Comparison of ENCODE assay signal across 23 cellular contexts in the genomic region with DNA sequence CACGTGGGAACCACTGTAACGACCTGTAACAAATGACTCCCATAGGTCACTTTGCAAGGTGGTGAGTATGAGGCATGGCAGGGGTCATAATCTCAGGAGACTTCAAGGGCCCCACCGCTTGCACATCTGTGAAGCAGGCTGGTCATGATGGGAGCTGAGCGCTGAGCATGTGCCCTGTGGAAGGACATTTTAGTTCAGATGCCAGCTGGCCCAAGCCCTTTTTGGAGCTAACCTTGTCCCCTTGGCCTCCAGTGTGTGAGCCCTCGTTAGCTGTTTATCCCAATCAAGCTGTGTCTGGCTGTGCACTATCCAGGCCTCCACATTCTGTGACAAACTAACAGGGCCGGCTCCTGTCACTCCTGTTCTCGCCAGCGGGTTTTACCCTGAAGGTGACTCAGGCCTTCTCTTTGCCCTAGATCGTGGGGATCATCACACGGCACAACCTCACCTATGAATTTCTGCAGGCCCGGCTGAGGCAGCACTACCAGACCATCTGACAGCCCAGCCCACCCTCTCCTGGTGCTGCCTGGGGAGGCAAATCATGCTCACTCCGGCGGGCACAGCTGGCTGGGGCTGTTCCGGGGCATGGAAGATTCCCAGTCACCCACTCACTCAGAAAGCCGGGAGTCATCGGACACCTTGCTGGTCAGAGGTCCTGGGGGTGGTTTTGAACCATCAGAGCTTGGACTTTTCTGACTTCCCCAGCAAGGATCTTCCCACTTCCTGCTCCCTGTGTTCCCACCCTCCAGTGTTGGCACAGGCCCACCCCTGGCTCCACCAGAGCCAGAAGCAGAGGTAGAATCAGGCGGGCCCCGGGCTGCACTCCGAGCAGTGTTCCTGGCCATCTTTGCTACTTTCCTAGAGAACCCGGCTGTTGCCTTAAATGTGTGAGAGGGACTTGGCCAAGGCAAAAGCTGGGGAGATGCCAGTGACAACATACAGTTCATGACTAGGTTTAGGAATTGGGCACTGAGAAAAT. TPM values are rescaled to one million over a fixed set of nuclear protein-coding genes. Genes with fewer than 3 reads are reported as not detected.
DNase-seq lines count a peak whose midpoint lies in the region; ATAC-seq and TF ChIP-seq lines count a peak whose summit lies in the region.
"Had no signal": no experiment of that assay in that cellular context is flagged by ENCODE, and none has a peak within 500 bp of the region (broad histone marks: within the 10 kb centered on the region; RNA-seq: fewer than 3 reads in every experiment).

No MANE protein-coding gene starts in this region.

- intact Hi-C loops in upper lobe of right lung (cut with DNase I) = loop anchor here (5.0 kb wide), 1 partner anchor 52 kb away; no protein-coding TSS in a partner anchor

- peaks cover 44 to 52% (median 48%) of the 10 kb centered on the region in 10 experiments for H3K4me1 ChIP-seq in BLaER1 treated with 17β-estradiol and CSF1 and Interleukin-3, amounts not matched to agents 10 nM and 100 nM
- peaks cover 28% of the 10 kb centered on the region for H3K4me1 ChIP-seq in Karpas-422 (ENCODE audit: low read length)
- H3K4me1 ChIP-seq in right atrium auricular region = peaks cover 0 to 44% of the 10 kb centered on the region in 2 donors
- H3K4me1 ChIP-seq in neuronal stem cell (ENCODE audit: control insufficient read depth in 2 of 2, insufficient read depth in 1 of 2, low read depth in 1 of 2, low read length in 2 of 2) = no peaks in the 10 kb centered on the region
- no peaks in the 10 kb centered on the region for H3K4me1 ChIP-seq in upper lobe of right lung
- H3K4me1 ChIP-seq: SJSA1 had no signal

- H3K4me2 ChIP-seq in BLaER1 treated with 17β-estradiol and CSF1 and Interleukin-3, amounts not matched to agents 10 nM and 100 nM = peak overlapping the region; percentile 4 to 87 (median 81); a peak in 17 of 22 replicates
- H3K4me2 ChIP-seq in Karpas-422 (ENCODE audit: low read depth, low read length, poor library complexity, severe bottlenecking) (no peak overlapping the region), neuronal stem cell (ENCODE audit: insufficient read depth, low read length, poor library complexity, severe bottlenecking) (peak overlapping the region; percentile 12)

- peak overlapping the region in 2 of 11 experiments; percentile 8 to 44; a peak in 2 of 22 replicates for H3K27ac ChIP-seq in BLaER1 treated with 17β-estradiol and CSF1 and Interleukin-3, amounts not matched to agents 10 nM and 100 nM
- H3K27ac ChIP-seq in Karpas-422 (ENCODE audit: low read length) = peak overlapping the region; percentile 77; the same call in 1 of the 2 replicates
- peak overlapping the region; percentile 85 to 92 for H3K27ac ChIP-seq in right atrium auricular region
- no peak overlapping the region for H3K27ac ChIP-seq in neuronal stem cell (replicated peaks; ENCODE audit: low read length)
- no peak overlapping the region for H3K27ac ChIP-seq in upper lobe of right lung
- H3K27ac ChIP-seq: SJSA1 had no signal

- no peaks in the 10 kb centered on the region for H3K79me2 ChIP-seq in Karpas-422 (ENCODE audit: low read length)

- H2AFZ ChIP-seq in Karpas-422 (ENCODE audit: low read length) (no peak overlapping the region), neuronal stem cell (ENCODE audit: low read length) (no peak overlapping the region)

- H2AK5ac ChIP-seq in neuronal stem cell (ENCODE audit: low read depth, low read length) = no peak overlapping the region

- H3K4me3 ChIP-seq in BLaER1 treated with 17β-estradiol and CSF1 and Interleukin-3, amounts not matched to agents 10 nM and 100 nM = no peak overlapping the region
- no peak overlapping the region for H3K4me3 ChIP-seq in Karpas-422 (ENCODE audit: low read length)
- no peak overlapping the region for H3K4me3 ChIP-seq in right atrium auricular region
- H3K4me3 ChIP-seq in neuronal stem cell (ENCODE audit: low read length in 2 of 2) = no peak overlapping the region
- H3K4me3 ChIP-seq in upper lobe of right lung = no peak overlapping the region
- H3K4me3 ChIP-seq: SJSA1 had no signal

- WGBS in neuronal stem cell (ENCODE audit: extremely low coverage in 2 of 2, insufficient read length in 2 of 2, insufficient replicate concordance in 1 of 2), 2 donors = no CpG with 5 or more reads among the region's 20 CpGs

- H2BK12ac ChIP-seq in neuronal stem cell (ENCODE audit: low read length) = no peak overlapping the region

- TF ChIP-seq CTCF in right atrium auricular region (IDR thresholded peaks at IDR 0.05) = no peak
- TF ChIP-seq CTCF in upper lobe of right lung (IDR thresholded peaks at IDR 0.05) = no peak

- H3K79me1 ChIP-seq in neuronal stem cell (ENCODE audit: low read depth, low read length) = peaks cover 2% of the 10 kb centered on the region

- peaks cover 69 to 98% (median 85%) of the 10 kb centered on the region in 11 experiments for H3K36me3 ChIP-seq in BLaER1 treated with 17β-estradiol and CSF1 and Interleukin-3, amounts not matched to agents 10 nM and 100 nM
- H3K36me3 ChIP-seq in Karpas-422 (ENCODE audit: insufficient read depth, low read length) = peaks cover 38% of the 10 kb centered on the region; the same call in 1 of the 2 replicates
- peaks cover 72% of the 10 kb centered on the region for H3K36me3 ChIP-seq in right atrium auricular region
- peaks cover 78 to 97% of the 10 kb centered on the region in 2 donors for H3K36me3 ChIP-seq in neuronal stem cell (replicated peaks in 1 of 2; ENCODE audit: control insufficient read depth in 2 of 2, insufficient read depth in 2 of 2, low read length in 2 of 2)
- peaks cover 95% of the 10 kb centered on the region for H3K36me3 ChIP-seq in upper lobe of right lung

- no peak overlapping the region for H3K23ac ChIP-seq in neuronal stem cell (ENCODE audit: low read depth, low read length, poor library complexity)

- H3K9me2 ChIP-seq in Karpas-422 (replicated peaks; ENCODE audit: insufficient read depth, low read length) = no peaks in the 10 kb centered on the region

- H2BK15ac ChIP-seq in neuronal stem cell (ENCODE audit: low read length) = no peak overlapping the region

- H4K91ac ChIP-seq in neuronal stem cell (ENCODE audit: low read depth, low read length, poor library complexity) = no peak overlapping the region

- no peak overlapping the region for H3K4ac ChIP-seq in neuronal stem cell (ENCODE audit: low read length)

- H3K27me3 ChIP-seq in BLaER1 treated with 17β-estradiol and CSF1 and Interleukin-3, amounts not matched to agents 10 nM and 100 nM = no peaks in the 10 kb centered on the region
- H3K27me3 ChIP-seq in Karpas-422 (ENCODE audit: low read length) = no peaks in the 10 kb centered on the region
- H3K27me3 ChIP-seq in right atrium auricular region = no peaks in the 10 kb centered on the region
- H3K27me3 ChIP-seq in neuronal stem cell (ENCODE audit: control insufficient read depth in 3 of 3, insufficient read depth in 3 of 3, low read depth in 1 of 3, low read length in 3 of 3) = no peaks in the 10 kb centered on the region
- no peaks in the 10 kb centered on the region for H3K27me3 ChIP-seq in upper lobe of right lung
- H3K27me3 ChIP-seq: SJSA1 had no signal

- peaks cover 0 to 98% (median 49%) of the 10 kb centered on the region in 11 experiments; a peak in 19 of 22 replicates for H4K20me1 ChIP-seq in BLaER1 treated with 17β-estradiol and CSF1 and Interleukin-3, amounts not matched to agents 10 nM and 100 nM
- peaks cover 26% of the 10 kb centered on the region for H4K20me1 ChIP-seq in Karpas-422 (ENCODE audit: insufficient read depth, low read depth, low read length)

- H2BK120ac ChIP-seq in neuronal stem cell (ENCODE audit: low read depth, low read length) = no peak overlapping the region

- ATAC-seq in upper lobe of right lung (no peak), HG02840 (IDR thresholded peaks at IDR 0.05; ENCODE audit: low FRiP score, unreplicated experiment) (no peak)
- ATAC-seq: Panc1 had no signal

- H3K14ac ChIP-seq in neuronal stem cell (ENCODE audit: low read length) = no peak overlapping the region

- DNase-seq in Karpas-422 (no peak), right atrium auricular region (ENCODE audit: low spot score) (no peak), neuronal stem cell (ENCODE audit: low spot score) (no peak), upper lobe of right lung (no peak), 8988T (no peak), NCI-H524 (lab: John Stamatoyannopoulos, UW) (no peak)
- DNase-seq: DMS53, EL, GF-D8, MM.1S, NCI-H1092, NCI-H1436, NCI-H187 treated with DMSO at 0.1 percent for 48 hours, NCI-H2107, NCI-H748 treated with DMSO at 0.1 percent for 48 hours had no signal

- no peaks in the 10 kb centered on the region for H3K9me3 ChIP-seq in BLaER1 treated with 17β-estradiol and CSF1 and Interleukin-3, amounts not matched to agents 10 nM and 100 nM (replicated peaks in 1 of 11)
- H3K9me3 ChIP-seq in Karpas-422 (ENCODE audit: low read length) (no peaks in the 10 kb centered on the region), right atrium auricular region (no peaks in the 10 kb centered on the region), neuronal stem cell (replicated peaks in 1 of 2; ENCODE audit: control insufficient read depth in 2 of 2, insufficient read depth in 1 of 2, low read depth in 1 of 2, low read length in 2 of 2) (no peaks in the 10 kb centered on the region), upper lobe of right lung (no peaks in the 10 kb centered on the region)
- H3K9me3 ChIP-seq: SJSA1 had no signal

- no peak overlapping the region for H4K8ac ChIP-seq in neuronal stem cell (ENCODE audit: low read depth, low read length)

- H2BK5ac ChIP-seq in neuronal stem cell (ENCODE audit: low read length) = no peak overlapping the region

- H3K9ac ChIP-seq in BLaER1 treated with 17β-estradiol and CSF1 and Interleukin-3, amounts not matched to agents 10 nM and 100 nM = peak overlapping the region in 6 of 11 experiments; percentile 5 to 61 (median 24); a peak in 6 of 22 replicates
- H3K9ac ChIP-seq in Karpas-422 (ENCODE audit: low read length) (no peak overlapping the region; the same call in 1 of the 2 replicates), neuronal stem cell (ENCODE audit: low read depth, low read length, poor library complexity) (no peak overlapping the region)

- H3K18ac ChIP-seq in neuronal stem cell (ENCODE audit: low read length) = no peak overlapping the region

RNA-seq across cellular contexts. Expression of a gene that starts 7.6 kb away (rescaled TPM):
- total RNA-seq in Karpas-422 (2014; rRNA removed; shearing (Covaris generic); ENCODE audit: low replicate concordance) = not detected in 2 replicates
- total RNA-seq in right atrium auricular region (over 10,000 TPM; 98,870 to 132,613 TPM), upper lobe of right lung (8.4 TPM)
- polyA plus RNA-seq in neuronal stem cell (2013, experiment 1 of 2) = not detected
- not detected for polyA plus RNA-seq in neuronal stem cell (2013, experiment 2 of 2)
- total RNA-seq: H4, LHCN-M2, NCI-H460, SJSA1 had no signal
- polyA plus RNA-seq: BJ had no signal

RNA-seq across cellular contexts. Expression of a gene that starts 18.7 kb away (rescaled TPM):
- not detected in 2 replicates for total RNA-seq in Karpas-422 (2014; rRNA removed; shearing (Covaris generic); ENCODE audit: low replicate concordance)
- total RNA-seq in right atrium auricular region = over 10,000 TPM in 1 of 2 donors, 1,000 to 10,000 TPM in 1; 1,081 to 10,488 TPM
- polyA plus RNA-seq in neuronal stem cell (2013, experiment 1 of 2) = 5.4 TPM
- 5.2 TPM for polyA plus RNA-seq in neuronal stem cell (2013, experiment 2 of 2)
- total RNA-seq in upper lobe of right lung = 0.81 TPM
- total RNA-seq: H4, LHCN-M2, NCI-H460 had no signal

RNA-seq across cellular contexts. Expression of a gene that starts 34.0 kb away (rescaled TPM):
- 20.0 and 22.0 TPM in 2 replicates for total RNA-seq in Karpas-422 (2014; rRNA removed; shearing (Covaris generic); ENCODE audit: low replicate concordance)
- total RNA-seq in right atrium auricular region (10 to 100 TPM; 14.8 to 15.2 TPM), upper lobe of right lung (33.7 TPM)
- 18.0 TPM for polyA plus RNA-seq in neuronal stem cell (2013, experiment 1 of 2)
- polyA plus RNA-seq in neuronal stem cell (2013, experiment 2 of 2) = 18.2 TPM

RNA-seq across cellular contexts. Expression of a gene that starts 34.3 kb away (rescaled TPM):
- total RNA-seq in Karpas-422 (2014; rRNA removed; shearing (Covaris generic); ENCODE audit: low replicate concordance) = 32.5 and 57.0 TPM in 2 replicates
- total RNA-seq in right atrium auricular region (10 to 100 TPM; 38.5 to 53.9 TPM), upper lobe of right lung (45.4 TPM)
- 7.3 TPM for polyA plus RNA-seq in neuronal stem cell (2013, experiment 1 of 2)
- polyA plus RNA-seq in neuronal stem cell (2013, experiment 2 of 2) = 7.7 TPM

Comparison
In these comparisons a context has a peak if more than half of its experiments do, and no peak if none do; other contexts are left out.
1. H3K27ac ChIP-seq: peak in Karpas-422 (single experiment) and right atrium auricular region (2 of 2); none in neuronal stem cell (single experiment) and upper lobe of right lung (single experiment).
2. H3K9ac ChIP-seq: peak in BLaER1 treated with 17β-estradiol and CSF1 and Interleukin-3, amounts not matched to agents 10 nM and 100 nM (6 of 11); none in Karpas-422 (single experiment) and neuronal stem cell (single experiment).
3. RNA of a gene that starts 7.6 kb away (total RNA-seq): 98,870 to 132,613 TPM in right atrium auricular region; 8.4 TPM in upper lobe of right lung (single experiment) and not detected in Karpas-422; every median in the first group is over 1,000 times any median in the second.
4. RNA of a gene that starts 18.7 kb away (total RNA-seq): 1,081 to 10,488 TPM in right atrium auricular region; 0.81 TPM in upper lobe of right lung (single experiment) and not detected in Karpas-422; every median in the first group is over 100 times any median in the second.